Comparison of ENCODE assay signal across 14 cellular contexts in the genomic region with DNA sequence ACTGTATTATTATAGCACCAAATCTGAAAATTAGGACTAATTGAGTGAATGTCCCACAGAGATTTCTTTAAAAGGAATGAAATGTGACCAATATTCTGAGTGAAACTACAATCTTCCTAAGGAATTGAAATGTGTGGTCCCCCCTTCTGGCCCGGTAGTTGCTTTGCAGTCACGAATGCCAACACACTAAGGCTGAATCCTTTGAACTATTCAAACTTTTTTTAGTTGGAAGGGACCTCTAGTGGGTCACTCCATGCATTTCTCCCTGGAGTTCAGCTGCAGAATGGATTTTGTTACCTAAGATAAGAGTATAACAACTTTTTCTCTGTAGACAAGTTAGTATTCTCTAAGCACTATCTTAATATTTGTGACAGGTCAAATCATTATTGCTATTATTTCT. TPM values are rescaled to one million over a fixed set of nuclear protein-coding genes. Genes with fewer than 3 reads are reported as not detected.
A peak's percentile ranks its signal among the peaks of the same experiment; 100 is the strongest.
DNase-seq lines count a peak whose midpoint lies in the region; ATAC-seq and TF ChIP-seq lines count a peak whose summit lies in the region.
"Had no signal": no experiment of that assay in that cellular context is flagged by ENCODE, and none has a peak within 500 bp of the region (broad histone marks: within the 10 kb centered on the region; RNA-seq: fewer than 3 reads in every experiment).

No MANE protein-coding gene starts in this region.

- H3K27ac Mint-ChIP-seq in type B pancreatic cell: no peak overlapping the region
- H3K27ac Mint-ChIP-seq: activated CD4-positive, alpha-beta T cell treated with anti-CD3 and anti-CD28 coated beads, Interleukin-2, amount 10 ng/mL, durations not matched to agents 7 days and 5 days had no signal

- DNase-seq in SIG-M5 treated with dmso at 0.1 percent for 504 hours (lab: John Stamatoyannopoulos, UW; ENCODE audit: unreplicated experiment) (peak; percentile 9), SIG-M5 (lab: John Stamatoyannopoulos, UW) (no peak), SK-MEL-5 (ENCODE audit: low read depth, low spot score) (peak; percentile 48), hepatic stellate cell (ENCODE audit: low spot score) (peak; percentile 57), type B pancreatic cell (ENCODE audit: extremely low spot score, unreplicated experiment) (no peak), amniotic stem cell (lab: John Stamatoyannopoulos, UW) (no peak)
- DNase-seq: activated CD4-positive, alpha-beta T cell treated with anti-CD3 and anti-CD28 coated beads, Interleukin-2, amount 10 ng/mL, durations not matched to agents 7 days and 5 days; activated effector memory CD4-positive, alpha-beta T cell treated with Interleukin-2 at 50 U/mL for 16 hours; dermis blood vessel endothelial cell; DND-41; NCI-H446 had no signal

- H3K36me3 Mint-ChIP-seq in type B pancreatic cell: no peaks in the 10 kb centered on the region

- peak; percentile 69 for TF ChIP-seq CTCF in type B pancreatic cell (conservative IDR thresholded peaks at IDR 0.05)

- peaks cover 14% of the 10 kb centered on the region for H3K4me1 Mint-ChIP-seq in type B pancreatic cell (ENCODE audit: unreplicated experiment)

- in situ Hi-C loops in SK-MEL-5 (cut with HindIII; ENCODE audit: low pct_unique_long_range_greater_than_20kb, low sequenced_read_pairs): no loop called here

- no peaks in the 10 kb centered on the region for H3K9me3 Mint-ChIP-seq in type B pancreatic cell
- H3K9me3 Mint-ChIP-seq: activated CD4-positive, alpha-beta T cell treated with anti-CD3 and anti-CD28 coated beads, Interleukin-2, amount 10 ng/mL, durations not matched to agents 7 days and 5 days had no signal

- H3K27me3 Mint-ChIP-seq in type B pancreatic cell: peaks cover 78% of the 10 kb centered on the region

- peak overlapping the region; percentile 85 for H3K4me3 Mint-ChIP-seq in type B pancreatic cell
- H3K4me3 Mint-ChIP-seq: activated CD4-positive, alpha-beta T cell treated with anti-CD3 and anti-CD28 coated beads, Interleukin-2, amount 10 ng/mL, durations not matched to agents 7 days and 5 days had no signal

- no peak for ATAC-seq in GM21423 (IDR thresholded peaks at IDR 0.05; ENCODE audit: unreplicated experiment)
- ATAC-seq in GM19324 (IDR thresholded peaks at IDR 0.05; ENCODE audit: low FRiP score, unreplicated experiment): no peak
- ATAC-seq: K562 had no signal

RNA-seq across cellular contexts. Expression of gene CDH6, which starts 2.8 kb away (rescaled TPM):
- not detected in 2 replicates for total RNA-seq in SK-MEL-5 (2014; rRNA removed; shearing (Covaris generic))
- not detected in 2 replicates for polyA plus RNA-seq in SK-MEL-5 (2015; cell fraction: cytosol; rRNA removed)
- not detected in 2 replicates for polyA plus RNA-seq in SK-MEL-5 (2015; cell fraction: nucleus; rRNA removed)
- 13.2 and 127 TPM in 2 replicates for total RNA-seq in type B pancreatic cell (ENCODE audit: low replicate concordance)
- total RNA-seq: activated CD4-positive, alpha-beta T cell treated with anti-CD3 and anti-CD28 coated beads, Interleukin-2, amount 10 ng/mL, durations not matched to agents 7 days and 5 days; K562 had no signal
- polyA plus RNA-seq: K562 had no signal

Comparison
In these comparisons a context has a peak if more than half of its experiments do, and no peak if none do; other contexts are left out.
1. DNase-seq: peak in SIG-M5 treated with dmso at 0.1 percent for 504 hours (single experiment), SK-MEL-5 (single experiment) and hepatic stellate cell (single experiment); none in SIG-M5 (single experiment), type B pancreatic cell (single experiment) and amniotic stem cell (single experiment).
2. RNA of gene CDH6, which starts 2.8 kb away (total RNA-seq): 13.2 to 127 TPM in type B pancreatic cell; not detected in SK-MEL-5; every median in the first group is over 10 times any median in the second.